In genomic region chr11:73152861-73153483, GRCh38 we compare ENCODE assay signal across 9 cellular contexts. TPM values are rescaled to one million over a fixed set of nuclear protein-coding genes. Genes with fewer than 3 reads are reported as not detected.
DNase-seq lines count a peak whose midpoint lies in the region; ATAC-seq and TF ChIP-seq lines count a peak whose summit lies in the region.
"Had no signal": no experiment of that assay in that cellular context is flagged by ENCODE, and none has a peak within 500 bp of the region (broad histone marks: within the 10 kb centered on the region; RNA-seq: fewer than 3 reads in every experiment).

No MANE protein-coding gene starts in this region.

- H3K4me3 Mint-ChIP-seq in endodermal cell: no peak overlapping the region

- TF ChIP-seq EP300 in transverse colon (IDR thresholded peaks at IDR 0.05; ENCODE audit: low read depth): no peak

- H3K36me3 ChIP-seq in Peyer's patch (no peaks in the 10 kb centered on the region), endodermal cell (ENCODE audit: control insufficient read depth, insufficient read depth, low read length) (no peaks in the 10 kb centered on the region), transverse colon (no peaks in the 10 kb centered on the region)

- H3K9ac ChIP-seq in endodermal cell (ENCODE audit: extremely low read depth, low read length, poor library complexity, severe bottlenecking): no peak overlapping the region

- H3K27me3 ChIP-seq in Peyer's patch (no peaks in the 10 kb centered on the region), endodermal cell (ENCODE audit: control insufficient read depth, insufficient read depth, low read length, poor library complexity, severe bottlenecking) (no peaks in the 10 kb centered on the region), transverse colon (no peaks in the 10 kb centered on the region)

- TF ChIP-seq POLR2A in Peyer's patch (IDR thresholded peaks at IDR 0.05) (no peak), transverse colon (IDR thresholded peaks at IDR 0.05) (no peak)

- no peaks in the 10 kb centered on the region for H3K4me1 Mint-ChIP-seq in endodermal cell

- ATAC-seq in HG03025 (IDR thresholded peaks at IDR 0.05; ENCODE audit: low FRiP score, unreplicated experiment): peak; percentile 74

- no peaks in the 10 kb centered on the region for H3K36me3 Mint-ChIP-seq in endodermal cell (ENCODE audit: low read depth)

- H3K27ac ChIP-seq in Peyer's patch: peak overlapping the region; percentile 45 to 89 (median 65)
- H3K27ac ChIP-seq in endodermal cell (ENCODE audit: low read depth, low read length): no peak overlapping the region
- peak overlapping the region; percentile 24 to 81 (median 60) for H3K27ac ChIP-seq in transverse colon
- H3K27ac ChIP-seq: VCaP had no signal

- no peaks in the 10 kb centered on the region for H3K9me3 Mint-ChIP-seq in endodermal cell

- no peak for TF ChIP-seq CTCF in Peyer's patch (IDR thresholded peaks at IDR 0.05)
- no peak for TF ChIP-seq CTCF in endodermal cell (conservative IDR thresholded peaks at IDR 0.05)
- no peak for TF ChIP-seq CTCF in transverse colon (IDR thresholded peaks at IDR 0.05)

- H3K27me3 Mint-ChIP-seq in endodermal cell (ENCODE audit: insufficient read depth): no peaks in the 10 kb centered on the region

- H3K4me1 ChIP-seq in Peyer's patch: peaks cover 4 to 59% (median 44%) of the 10 kb centered on the region in 4 donors
- H3K4me1 ChIP-seq in endodermal cell (ENCODE audit: control insufficient read depth, insufficient read depth, low read length): no peaks in the 10 kb centered on the region
- peaks cover 0 to 27% (median 17%) of the 10 kb centered on the region in 4 donors for H3K4me1 ChIP-seq in transverse colon

- WGBS in endodermal cell (ENCODE audit: insufficient coverage in 1 of 2, insufficient read length in 1 of 2), 2 experiments: 77 to 85% methylated on average over 4 to 6 of the region's 6 CpGs
- 50 to 65% methylated on average over 4 to 6 of the region's 6 CpGs for WGBS in transverse colon (ENCODE audit: low coverage in 1 of 2), 2 donors

- H3K4me3 ChIP-seq in Peyer's patch (no peak overlapping the region), endodermal cell (ENCODE audit: low read length) (no peak overlapping the region), transverse colon (no peak overlapping the region)

- H3K9me3 ChIP-seq in Peyer's patch (no peaks in the 10 kb centered on the region), endodermal cell (ENCODE audit: control insufficient read depth, low read length) (no peaks in the 10 kb centered on the region), transverse colon (no peaks in the 10 kb centered on the region)

- no peak overlapping the region for H3K27ac Mint-ChIP-seq in endodermal cell

- intact Hi-C loops in transverse colon (cut with DNase I; ENCODE audit: low total_unique reads): no loop called here

- in situ Hi-C loops in transverse colon (cut with MboI; ENCODE audit: low pct_ligation_motif_present in 1 of 4, low pct_unique_long_range_greater_than_20kb in 1 of 4, low sequenced_read_pairs in 3 of 4): no loop called here

- DNase-seq in NK-92 treated with Interleukin-12 subunit alpha and Interleukin-12 subunit beta, amount 100 ng/mL, for 24 hours (lab: John Stamatoyannopoulos, UW): peak; percentile 28
- DNase-seq in NK-92 (lab: John Stamatoyannopoulos, UW; ENCODE audit: unreplicated experiment) (no peak), Peyer's patch (peak in 2 of 3 donors; percentile 86 to 91), endodermal cell (peak; percentile 53), transverse colon (peak; percentile 73), NCI-H446 treated with DMSO at 0.1 percent for 48 hours (lab: John Stamatoyannopoulos, UW) (no peak), Ammon's horn (ENCODE audit: low spot score) (no peak)

RNA-seq across cellular contexts. Expression of gene FCHSD2, which starts 10.9 kb away (rescaled TPM):
- total RNA-seq in Peyer's patch: 10 to 100 TPM in 3 of 4 donors, 1 to 10 TPM in 1; 6.7 to 95.7 (median 10.2) TPM
- total RNA-seq in endodermal cell: 10 to 100 TPM; 14.0 to 17.6 TPM
- polyA plus RNA-seq in endodermal cell (2013, experiment 1 of 2): 18.0 TPM
- 19.5 TPM for polyA plus RNA-seq in endodermal cell (2013, experiment 2 of 2)
- total RNA-seq in transverse colon: 10 to 100 TPM in 3 of 4 donors, 1 to 10 TPM in 1; 9.1 to 15.9 (median 15.0) TPM

Comparison
In these comparisons a context has a peak if more than half of its experiments do, and no peak if none do; other contexts are left out.
1. DNase-seq: peak in NK-92 treated with Interleukin-12 subunit alpha and Interleukin-12 subunit beta, amount 100 ng/mL, for 24 hours (single experiment), Peyer's patch (2 of 3), endodermal cell (single experiment) and transverse colon (single experiment); none in NK-92 (single experiment), NCI-H446 treated with DMSO at 0.1 percent for 48 hours (single experiment) and Ammon's horn (single experiment).